In the genomic region with DNA sequence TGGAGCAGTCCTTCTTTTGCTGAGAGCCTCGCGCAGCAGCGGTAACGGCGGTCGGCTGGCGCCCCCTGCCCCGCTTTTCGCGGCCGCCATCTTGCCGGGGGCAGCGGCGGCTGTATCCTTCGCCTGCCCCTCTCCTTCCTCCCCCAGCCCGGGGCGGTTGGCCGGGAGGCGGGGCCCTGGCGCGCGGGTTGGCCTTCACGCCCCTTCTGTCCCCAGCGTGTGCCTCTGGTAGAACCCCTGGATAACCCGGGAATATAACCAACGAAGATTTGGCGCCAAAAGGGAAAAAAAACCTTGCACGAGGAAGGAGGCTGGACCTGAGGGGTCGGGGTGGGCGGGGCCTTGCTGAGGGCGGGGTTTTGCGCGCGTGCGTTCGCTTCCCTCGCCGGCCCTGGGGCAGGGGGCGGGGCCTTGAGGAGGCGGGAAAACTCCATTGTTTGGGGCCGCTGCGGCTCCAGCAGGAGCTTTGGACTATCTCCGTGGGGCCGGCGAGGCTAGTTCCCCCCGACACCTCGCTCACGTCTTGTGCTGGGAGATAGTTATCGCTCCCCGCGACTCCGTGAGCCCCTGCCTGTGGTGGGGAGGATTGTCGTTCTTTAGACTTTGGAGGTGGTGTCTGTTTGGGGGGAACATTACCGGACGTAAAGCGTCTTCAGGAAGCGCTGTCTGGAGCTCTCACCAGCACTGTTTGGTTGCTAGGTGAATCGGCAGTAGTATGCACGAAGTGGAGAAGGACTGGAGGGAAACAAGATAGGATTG, we compare ENCODE assay signal across 8 cellular contexts. TPM values are rescaled to one million over a fixed set of nuclear protein-coding genes. Genes with fewer than 3 reads are reported as not detected.
DNase-seq lines count a peak whose midpoint lies in the region; ATAC-seq and TF ChIP-seq lines count a peak whose summit lies in the region.

No MANE protein-coding gene starts in this region.

- H3K4me1 Mint-ChIP-seq in chondrocyte (ENCODE audit: low read depth), result peaks cover 21% of the 10 kb centered on the region

- H3K4me3 Mint-ChIP-seq in chondrocyte (ENCODE audit: unreplicated experiment), result peak overlapping the region; percentile 91

- H3K27me3 Mint-ChIP-seq in chondrocyte (ENCODE audit: low read depth), result no peaks in the 10 kb centered on the region

- no peaks in the 10 kb centered on the region for H3K9me3 Mint-ChIP-seq in chondrocyte (ENCODE audit: low read depth)

- peak; percentile 16 for ATAC-seq in GM18873 (IDR thresholded peaks at IDR 0.05; ENCODE audit: low FRiP score, unreplicated experiment)
- ATAC-seq in HG03354 (IDR thresholded peaks at IDR 0.05; ENCODE audit: poor library complexity, severe bottlenecking, unreplicated experiment), result peak; percentile 40

- H3K36me3 Mint-ChIP-seq in chondrocyte (ENCODE audit: low read depth), result no peaks in the 10 kb centered on the region

- DNase-seq in A172 (ENCODE audit: low spot score) (peak; percentile 77), NCI-H510A (lab: John Stamatoyannopoulos, UW) (peak; percentile 76), chondrocyte (ENCODE audit: low spot score) (peak; percentile 94), kidney tubule cell (ENCODE audit: low spot score) (peak; percentile 88)
- peak; percentile 77 to 87 for DNase-seq in activated CD4-positive, alpha-beta T cell treated with anti-CD3 and anti-CD28 coated beads for 24 hours (ENCODE audit: low read depth in 2 of 2)
- peak; percentile 80 to 87 for DNase-seq in stimulated activated CD4-positive, alpha-beta T cell treated with anti-CD3 and anti-CD28 coated beads, Interleukin-15, amount 100 ng/mL, for 48 hours (ENCODE audit: low read depth in 2 of 2)

- peak; percentile 50 for TF ChIP-seq CTCF in chondrocyte (IDR thresholded peaks at IDR 0.05)

- H3K27ac Mint-ChIP-seq in chondrocyte (ENCODE audit: unreplicated experiment), result peak overlapping the region; percentile 98

RNA-seq across cellular contexts. Expression of a gene that starts 0.7 kb away (rescaled TPM):
- total RNA-seq in A172 (2014; rRNA removed; shearing (Covaris generic)), result 135 and 136 TPM in 2 replicates
- total RNA-seq in chondrocyte, result 38.9 to 76.9 TPM (median 42.3 TPM) in 3 replicates

RNA-seq across cellular contexts. Expression of a gene that starts 33.9 kb away (rescaled TPM):
- 86.0 and 99.4 TPM in 2 replicates for total RNA-seq in A172 (2014; rRNA removed; shearing (Covaris generic))
- 154 to 206 TPM (median 167 TPM) in 3 replicates for total RNA-seq in chondrocyte

RNA-seq across cellular contexts. Expression of a gene that starts 39.3 kb away (rescaled TPM):
- total RNA-seq in A172 (2014; rRNA removed; shearing (Covaris generic)), result 0.26 and 0.38 TPM in 2 replicates
- 0.90 to 2.8 TPM (median 0.90 TPM) in 3 replicates for total RNA-seq in chondrocyte

Comparison
In these comparisons a context has a peak if more than half of its experiments do, and no peak if none do; other contexts are left out.
1. Peak in every context shown above with its lines: DNase-seq and ATAC-seq.